26 cellular contexts compared by ENCODE assay signal in the genomic region with DNA sequence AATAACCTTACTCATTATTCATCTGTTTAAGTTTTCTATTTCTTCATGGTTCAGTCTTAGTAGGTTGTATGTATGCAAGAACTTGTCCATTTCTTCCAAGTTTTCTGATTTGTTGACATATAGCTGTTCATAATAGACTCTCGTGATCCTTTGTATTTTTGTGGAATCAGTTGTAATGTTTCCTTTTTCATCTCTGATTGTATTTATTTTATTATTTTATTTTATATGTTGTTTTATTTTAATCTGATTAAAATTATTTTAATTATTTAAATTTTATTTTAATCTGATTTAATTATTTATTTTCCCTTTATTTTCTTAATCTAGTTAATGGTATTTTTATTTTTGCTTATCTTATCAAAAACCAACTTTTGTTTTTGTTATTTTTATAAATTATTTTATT. TPM values are rescaled to one million over a fixed set of nuclear protein-coding genes. Genes with fewer than 3 reads are reported as not detected.
DNase-seq lines count a peak whose midpoint lies in the region; ATAC-seq, FAIRE-seq and TF ChIP-seq lines count a peak whose summit lies in the region.
"Had no signal": no experiment of that assay in that cellular context is flagged by ENCODE, and none has a peak within 500 bp of the region (broad histone marks: within the 10 kb centered on the region; RNA-seq: fewer than 3 reads in every experiment).

No MANE protein-coding gene starts in this region.

- H3K9ac ChIP-seq in kidney (ENCODE audit: low read length in 2 of 2), result no peak overlapping the region
- H3K9ac ChIP-seq: BLaER1 treated with 17β-estradiol and CSF1 and Interleukin-3, amounts not matched to agents 10 nM and 100 nM had no signal

- H3K4me3 Mint-ChIP-seq in T-cell, result no peak overlapping the region
- H3K4me3 Mint-ChIP-seq in stimulated activated effector memory CD8-positive, alpha-beta T cell treated with anti-CD3 and anti-CD28 coated beads, Interleukin-12 subunit alpha, Interleukin-12 subunit beta, amount 100 ng/mL, for 72 hours, result no peak overlapping the region
- H3K4me3 Mint-ChIP-seq: CD14-positive monocyte; CD4-positive, alpha-beta T cell; CD8-positive, alpha-beta memory T cell; HFFc6 had no signal

- peaks cover 5 to 15% of the 10 kb centered on the region in 2 donors for H3K27me3 Mint-ChIP-seq in T-cell

- DNase-seq in RCC 7860 (ENCODE audit: low spot score), result no peak
- DNase-seq in kidney, result no peak
- DNase-seq in NCI-H1092 (lab: John Stamatoyannopoulos, UW), result no peak
- DNase-seq in T-cell, result no peak
- DNase-seq in stimulated activated effector memory CD8-positive, alpha-beta T cell treated with anti-CD3 and anti-CD28 coated beads, Interleukin-12 subunit alpha, Interleukin-12 subunit beta, amount 100 ng/mL, for 72 hours (ENCODE audit: low spot score in 2 of 2), result no peak
- DNase-seq: ACHN; AML-193; BE2C; CD4-positive, alpha-beta T cell; CD8-positive, alpha-beta memory T cell; DMS 273 treated with DMSO at 0.1 percent for 48 hours; DMS79; EL; GF-D8; GOT3; HFFc6 had no signal

- H3K36me3 ChIP-seq in kidney (ENCODE audit: control insufficient read depth in 1 of 2, insufficient read depth in 2 of 2, low read length in 2 of 2), result no peaks in the 10 kb centered on the region
- H3K36me3 ChIP-seq: BE2C; BLaER1 treated with 17β-estradiol and CSF1 and Interleukin-3, amounts not matched to agents 10 nM and 100 nM; HAP-1 had no signal

- no peak overlapping the region for H3K27ac Mint-ChIP-seq in T-cell
- H3K27ac Mint-ChIP-seq in stimulated activated effector memory CD8-positive, alpha-beta T cell treated with anti-CD3 and anti-CD28 coated beads, Interleukin-12 subunit alpha, Interleukin-12 subunit beta, amount 100 ng/mL, for 72 hours, result no peak overlapping the region
- H3K27ac Mint-ChIP-seq: CD4-positive, alpha-beta T cell; CD8-positive, alpha-beta memory T cell; HFFc6 had no signal

- POLR2A ChIA-PET in T-cell (lab: Charles Lee), result no interaction called here

- TF ChIP-seq CTCF in kidney (IDR thresholded peaks at IDR 0.05; ENCODE audit: borderline replicate concordance, extremely low read depth, insufficient read depth), result no peak

- intact Hi-C loops in kidney (cut with DNase I), result no loop called here

- H3K4me1 Mint-ChIP-seq in T-cell, result no peaks in the 10 kb centered on the region
- H3K4me1 Mint-ChIP-seq in stimulated activated effector memory CD8-positive, alpha-beta T cell treated with anti-CD3 and anti-CD28 coated beads, Interleukin-12 subunit alpha, Interleukin-12 subunit beta, amount 100 ng/mL, for 72 hours, result no peaks in the 10 kb centered on the region
- H3K4me1 Mint-ChIP-seq: CD14-positive monocyte; CD8-positive, alpha-beta memory T cell had no signal

- no peak overlapping the region for H3K4me3 ChIP-seq in kidney (ENCODE audit: low read length in 2 of 2)
- H3K4me3 ChIP-seq: A549; BLaER1 treated with 17β-estradiol and CSF1 and Interleukin-3, amounts not matched to agents 10 nM and 100 nM; HAP-1 had no signal

- no peaks in the 10 kb centered on the region for H3K36me3 Mint-ChIP-seq in T-cell
- no peaks in the 10 kb centered on the region for H3K36me3 Mint-ChIP-seq in stimulated activated effector memory CD8-positive, alpha-beta T cell treated with anti-CD3 and anti-CD28 coated beads, Interleukin-12 subunit alpha, Interleukin-12 subunit beta, amount 100 ng/mL, for 72 hours
- H3K36me3 Mint-ChIP-seq: CD14-positive monocyte had no signal

- H3K9me3 ChIP-seq in kidney (ENCODE audit: control insufficient read depth in 1 of 2, low read length in 2 of 2), result peaks cover 0 to 6% of the 10 kb centered on the region in 2 donors
- H3K9me3 ChIP-seq: BE2C, HAP-1 had no signal

- no peak overlapping the region for H3K27ac ChIP-seq in kidney (ENCODE audit: low read depth in 2 of 2, low read length in 2 of 2)
- H3K27ac ChIP-seq: A549; BLaER1 treated with 17β-estradiol and CSF1 and Interleukin-3, amounts not matched to agents 10 nM and 100 nM had no signal

- H3K9me3 Mint-ChIP-seq in T-cell, result peaks cover 4 to 18% (median 17%) of the 10 kb centered on the region in 3 donors
- peaks cover 6% of the 10 kb centered on the region for H3K9me3 Mint-ChIP-seq in stimulated activated effector memory CD8-positive, alpha-beta T cell treated with anti-CD3 and anti-CD28 coated beads, Interleukin-12 subunit alpha, Interleukin-12 subunit beta, amount 100 ng/mL, for 72 hours
- H3K9me3 Mint-ChIP-seq: HFFc6 had no signal

- no peak for ATAC-seq in T-cell (replicated peaks in 1 of 4)
- ATAC-seq in stimulated activated effector memory CD8-positive, alpha-beta T cell treated with anti-CD3 and anti-CD28 coated beads, Interleukin-12 subunit alpha, Interleukin-12 subunit beta, amount 100 ng/mL, for 72 hours, result no peak
- ATAC-seq in GM21717 (IDR thresholded peaks at IDR 0.05; ENCODE audit: unreplicated experiment), result no peak
- ATAC-seq: A549 had no signal

- CTCF ChIA-PET in T-cell (lab: Charles Lee), result no interaction called here

- H3K4me1 ChIP-seq in kidney (ENCODE audit: control insufficient read depth in 1 of 2, insufficient read depth in 1 of 2, low read depth in 1 of 2, low read length in 2 of 2), result no peaks in the 10 kb centered on the region
- H3K4me1 ChIP-seq: A549; BE2C; BLaER1 treated with 17β-estradiol and CSF1 and Interleukin-3, amounts not matched to agents 10 nM and 100 nM; HAP-1 had no signal

- FAIRE-seq in RCC 7860 (lab: Jason Lieb, UNC) (peak; percentile 90), colon (lab: Jason Lieb, UNC) (peak; percentile 99), kidney (lab: Jason Lieb, UNC) (peak; percentile 99)
- FAIRE-seq: A549, D721Med, GM12891, GM18507, H54 had no signal

RNA-seq across cellular contexts. Expression of gene SLC9A2, which starts 43.5 kb away (rescaled TPM):
- total RNA-seq in kidney (5.9 TPM), T-cell (not detected)
- 5.6 TPM for polyA plus RNA-seq in kidney (ENCODE audit: insufficient read depth, low read depth, low replicate concordance)
- total RNA-seq: CD4-positive, alpha-beta T cell; CD8-positive, alpha-beta memory T cell; HFFc6 had no signal
- polyA plus RNA-seq: CD14-positive monocyte; CD8-positive, alpha-beta memory T cell had no signal
